24 cellular contexts compared by ENCODE assay signal in genomic region chr10:11392776-11393175, GRCh38.
"Had no signal": no experiment of that assay in that cellular context is flagged by ENCODE, and none has a peak within 500 bp of the region (broad histone marks: within the 10 kb centered on the region; RNA-seq: fewer than 3 reads in every experiment).

No MANE protein-coding gene starts in this region.

- H3K4me1 ChIP-seq: esophagus squamous epithelium, gastrocnemius medialis, left lung, lower lobe of right lung had no signal

- ATAC-seq: esophagus mucosa, gastrocnemius medialis, heart right ventricle, left cardiac atrium, left lung, left ventricle myocardium superior, mucosa of descending colon had no signal

- H3K36me3 Mint-ChIP-seq: mesothelial cell of epicardium had no signal

- H3K27me3 ChIP-seq: dorsolateral prefrontal cortex, esophagus squamous epithelium, gastrocnemius medialis, left lung had no signal

- H3K4me3 Mint-ChIP-seq: mesothelial cell of epicardium, naive B cell had no signal

- H3K27ac Mint-ChIP-seq: mesothelial cell of epicardium had no signal

- H3K36me3 ChIP-seq: esophagus squamous epithelium, gastrocnemius medialis, heart right ventricle, left lung, lower lobe of right lung had no signal

- DNase-seq: dermis blood vessel endothelial cell; dorsolateral prefrontal cortex; effector CD4-positive, alpha-beta T cell; effector memory CD4-positive, alpha-beta T cell; erythroblast; esophagus squamous epithelium; foreskin fibroblast; foreskin melanocyte; gastrocnemius medialis; glutamatergic neuron; head of caudate nucleus; heart right ventricle; hippocampal formation; left cardiac atrium; left lung; left ventricle myocardium superior; lower lobe of right lung; mesenchymal stem cell; mucosa of descending colon; naive B cell had no signal

- H3K9me3 ChIP-seq: esophagus squamous epithelium, gastrocnemius medialis, heart right ventricle, left lung, lower lobe of right lung, mucosa of descending colon had no signal

- H3K4me3 ChIP-seq: coronary artery, dorsolateral prefrontal cortex, esophagus squamous epithelium, gastrocnemius medialis, heart right ventricle, left lung, lower lobe of right lung, mucosa of descending colon had no signal

- H3K9me3 Mint-ChIP-seq: mesothelial cell of epicardium, naive B cell had no signal

- H3K4me1 Mint-ChIP-seq: naive B cell had no signal

- H3K27ac ChIP-seq: coronary artery, dorsolateral prefrontal cortex, epithelial cell of prostate, esophagus squamous epithelium, gastrocnemius medialis, heart right ventricle, left lung, lower lobe of right lung had no signal
